1 cellular context compared by ENCODE assay signal in the genomic region with DNA sequence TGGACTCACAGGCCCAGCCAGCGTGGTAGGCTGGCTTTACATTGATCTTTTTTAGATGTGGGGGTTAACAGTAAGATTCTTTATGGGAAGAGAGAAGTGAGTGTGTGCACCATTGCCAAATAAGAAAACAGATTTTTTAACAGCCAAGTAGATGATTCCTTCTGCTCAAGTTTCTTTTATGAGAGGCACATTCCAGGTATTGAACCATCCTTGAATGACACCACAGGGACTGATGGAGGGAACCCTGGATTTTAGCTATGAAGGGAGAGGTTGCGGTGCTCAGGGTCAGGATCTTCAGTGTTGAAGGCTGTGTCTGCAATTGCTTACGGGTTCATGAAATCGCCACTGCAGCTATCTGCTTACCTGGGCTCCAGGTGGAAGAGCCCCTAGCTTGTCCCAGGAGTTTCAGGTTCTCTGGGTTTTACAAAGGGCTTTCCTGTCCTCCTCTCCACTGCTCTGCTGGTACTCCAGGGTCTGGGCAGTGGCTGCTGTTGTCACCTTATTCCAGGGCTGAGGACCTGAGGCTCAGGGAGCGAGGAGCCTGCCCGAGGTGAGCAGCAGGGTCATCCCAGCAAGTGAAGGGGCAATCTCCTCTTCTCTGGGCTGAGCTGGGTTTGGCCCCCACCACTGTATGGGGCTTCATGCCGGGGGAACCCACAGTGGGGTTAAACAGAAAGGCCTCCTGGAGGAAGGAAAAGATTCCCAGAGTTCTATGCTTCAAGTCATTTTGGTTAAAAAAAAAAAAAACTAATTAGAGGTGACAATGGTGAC.
TF ChIP-seq lines count a peak whose summit lies in the region.

No MANE protein-coding gene starts in this region.

TF ChIP-seq in K562, 482 proteins besides CTCF, POLR2A, EP300 and RAD21:
- TF ChIP-seq BMI1 (IDR thresholded peaks at IDR 0.05; ENCODE audit: low read length): no peak
- no peak for TF ChIP-seq ZNF695 (CRISPR knock-in tag; IDR thresholded peaks at IDR 0.05)
- no peak for TF ChIP-seq HOXB6 (CRISPR knock-in tag; IDR thresholded peaks at IDR 0.05; ENCODE audit: borderline replicate concordance)
- TF ChIP-seq ZNF586 (CRISPR knock-in tag; conservative IDR thresholded peaks at IDR 0.05): no peak
- TF ChIP-seq, protein P1, sequence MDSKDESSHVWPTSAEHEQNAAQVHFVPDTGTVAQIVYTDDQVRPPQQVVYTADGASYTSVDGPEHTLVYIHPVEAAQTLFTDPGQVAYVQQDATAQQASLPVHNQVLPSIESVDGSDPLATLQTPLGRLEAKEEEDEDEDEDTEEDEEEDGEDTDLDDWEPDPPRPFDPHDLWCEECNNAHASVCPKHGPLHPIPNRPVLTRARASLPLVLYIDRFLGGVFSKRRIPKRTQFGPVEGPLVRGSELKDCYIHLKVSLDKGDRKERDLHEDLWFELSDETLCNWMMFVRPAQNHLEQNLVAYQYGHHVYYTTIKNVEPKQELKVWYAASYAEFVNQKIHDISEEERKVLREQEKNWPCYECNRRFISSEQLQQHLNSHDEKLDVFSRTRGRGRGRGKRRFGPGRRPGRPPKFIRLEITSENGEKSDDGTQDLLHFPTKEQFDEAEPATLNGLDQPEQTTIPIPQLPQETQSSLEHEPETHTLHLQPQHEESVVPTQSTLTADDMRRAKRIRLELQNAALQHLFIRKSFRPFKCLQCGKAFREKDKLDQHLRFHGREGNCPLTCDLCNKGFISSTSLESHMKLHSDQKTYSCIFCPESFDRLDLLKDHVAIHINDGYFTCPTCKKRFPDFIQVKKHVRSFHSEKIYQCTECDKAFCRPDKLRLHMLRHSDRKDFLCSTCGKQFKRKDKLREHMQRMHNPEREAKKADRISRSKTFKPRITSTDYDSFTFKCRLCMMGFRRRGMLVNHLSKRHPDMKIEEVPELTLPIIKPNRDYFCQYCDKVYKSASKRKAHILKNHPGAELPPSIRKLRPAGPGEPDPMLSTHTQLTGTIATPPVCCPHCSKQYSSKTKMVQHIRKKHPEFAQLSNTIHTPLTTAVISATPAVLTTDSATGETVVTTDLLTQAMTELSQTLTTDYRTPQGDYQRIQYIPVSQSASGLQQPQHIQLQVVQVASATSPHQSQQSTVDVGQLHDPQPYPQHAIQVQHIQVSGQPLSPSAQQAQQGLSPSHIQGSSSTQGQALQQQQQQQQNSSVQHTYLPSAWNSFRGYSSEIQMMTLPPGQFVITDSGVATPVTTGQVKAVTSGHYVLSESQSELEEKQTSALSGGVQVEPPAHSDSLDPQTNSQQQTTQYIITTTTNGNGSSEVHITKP (IDR thresholded peaks at IDR 0.05; ENCODE audit: partially characterized antibody): no peak
- TF ChIP-seq ZKSCAN3 (CRISPR knock-in tag; IDR thresholded peaks at IDR 0.05): no peak
- no peak for TF ChIP-seq POLR3A (IDR thresholded peaks at IDR 0.05; ENCODE audit: borderline replicate concordance, extremely low read depth, insufficient read depth, insufficient read length)
- TF ChIP-seq ZNF121 (CRISPR knock-in tag; conservative IDR thresholded peaks at IDR 0.05): no peak
- no peak for TF ChIP-seq PURB (CRISPR knock-in tag; IDR thresholded peaks at IDR 0.05; ENCODE audit: low read depth)
- no peak for TF ChIP-seq ZNF124 (CRISPR knock-in tag; IDR thresholded peaks at IDR 0.05)
- TF ChIP-seq ZNF324 (CRISPR knock-in tag; IDR thresholded peaks at IDR 0.05): peak; percentile 96
- TF ChIP-seq TAF9B (IDR thresholded peaks at IDR 0.05; ENCODE audit: partially characterized antibody): no peak
- no peak for TF ChIP-seq GABPA (tag; conservative IDR thresholded peaks at IDR 0.05; ENCODE audit: low read depth)
- TF ChIP-seq, protein P2, sequence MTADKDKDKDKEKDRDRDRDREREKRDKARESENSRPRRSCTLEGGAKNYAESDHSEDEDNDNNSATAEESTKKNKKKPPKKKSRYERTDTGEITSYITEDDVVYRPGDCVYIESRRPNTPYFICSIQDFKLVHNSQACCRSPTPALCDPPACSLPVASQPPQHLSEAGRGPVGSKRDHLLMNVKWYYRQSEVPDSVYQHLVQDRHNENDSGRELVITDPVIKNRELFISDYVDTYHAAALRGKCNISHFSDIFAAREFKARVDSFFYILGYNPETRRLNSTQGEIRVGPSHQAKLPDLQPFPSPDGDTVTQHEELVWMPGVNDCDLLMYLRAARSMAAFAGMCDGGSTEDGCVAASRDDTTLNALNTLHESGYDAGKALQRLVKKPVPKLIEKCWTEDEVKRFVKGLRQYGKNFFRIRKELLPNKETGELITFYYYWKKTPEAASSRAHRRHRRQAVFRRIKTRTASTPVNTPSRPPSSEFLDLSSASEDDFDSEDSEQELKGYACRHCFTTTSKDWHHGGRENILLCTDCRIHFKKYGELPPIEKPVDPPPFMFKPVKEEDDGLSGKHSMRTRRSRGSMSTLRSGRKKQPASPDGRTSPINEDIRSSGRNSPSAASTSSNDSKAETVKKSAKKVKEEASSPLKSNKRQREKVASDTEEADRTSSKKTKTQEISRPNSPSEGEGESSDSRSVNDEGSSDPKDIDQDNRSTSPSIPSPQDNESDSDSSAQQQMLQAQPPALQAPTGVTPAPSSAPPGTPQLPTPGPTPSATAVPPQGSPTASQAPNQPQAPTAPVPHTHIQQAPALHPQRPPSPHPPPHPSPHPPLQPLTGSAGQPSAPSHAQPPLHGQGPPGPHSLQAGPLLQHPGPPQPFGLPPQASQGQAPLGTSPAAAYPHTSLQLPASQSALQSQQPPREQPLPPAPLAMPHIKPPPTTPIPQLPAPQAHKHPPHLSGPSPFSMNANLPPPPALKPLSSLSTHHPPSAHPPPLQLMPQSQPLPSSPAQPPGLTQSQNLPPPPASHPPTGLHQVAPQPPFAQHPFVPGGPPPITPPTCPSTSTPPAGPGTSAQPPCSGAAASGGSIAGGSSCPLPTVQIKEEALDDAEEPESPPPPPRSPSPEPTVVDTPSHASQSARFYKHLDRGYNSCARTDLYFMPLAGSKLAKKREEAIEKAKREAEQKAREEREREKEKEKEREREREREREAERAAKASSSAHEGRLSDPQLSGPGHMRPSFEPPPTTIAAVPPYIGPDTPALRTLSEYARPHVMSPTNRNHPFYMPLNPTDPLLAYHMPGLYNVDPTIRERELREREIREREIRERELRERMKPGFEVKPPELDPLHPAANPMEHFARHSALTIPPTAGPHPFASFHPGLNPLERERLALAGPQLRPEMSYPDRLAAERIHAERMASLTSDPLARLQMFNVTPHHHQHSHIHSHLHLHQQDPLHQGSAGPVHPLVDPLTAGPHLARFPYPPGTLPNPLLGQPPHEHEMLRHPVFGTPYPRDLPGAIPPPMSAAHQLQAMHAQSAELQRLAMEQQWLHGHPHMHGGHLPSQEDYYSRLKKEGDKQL (CRISPR knock-in tag; IDR thresholded peaks at IDR 0.05; ENCODE audit: borderline replicate concordance): no peak
- TF ChIP-seq IRF2 (CRISPR knock-in tag; IDR thresholded peaks at IDR 0.05): no peak
- TF ChIP-seq CBX5 (IDR thresholded peaks at IDR 0.05; ENCODE audit: borderline replicate concordance, low read depth): peak; percentile 54; the same call in 1 of the 2 replicates
- TF ChIP-seq ZNF785 (CRISPR knock-in tag; IDR thresholded peaks at IDR 0.05): no peak
- no peak for TF ChIP-seq ATF7 (IDR thresholded peaks at IDR 0.05)
- TF ChIP-seq TEAD4 (IDR thresholded peaks at IDR 0.05; ENCODE audit: low read length): 0 out of 2 replicates have a peak, but pooled peaks have one; percentile 30
- no peak for TF ChIP-seq TEAD4 (CRISPR knock-in tag; IDR thresholded peaks at IDR 0.05; ENCODE audit: borderline replicate concordance)
- peak in 1 of 2 experiments; percentile 59; a peak in 1 of 3 replicates for TF ChIP-seq CBX3 (IDR thresholded peaks at IDR 0.05; ENCODE audit: borderline replicate concordance in 1 of 2, low read length in 2 of 2)
- peak; percentile 67; the same call in 1 of the 2 replicates for TF ChIP-seq TRIM28 (IDR thresholded peaks at IDR 0.05)
- TF ChIP-seq GATA2 (CRISPR knock-in tag; IDR thresholded peaks at IDR 0.05): no peak
- no peak for TF ChIP-seq DIDO1 (tag; IDR thresholded peaks at IDR 0.05; ENCODE audit: low read depth)
- no peak for TF ChIP-seq KAT7 (CRISPR knock-in tag; IDR thresholded peaks at IDR 0.05; ENCODE audit: borderline replicate concordance)
- no peak for TF ChIP-seq KLF13 (tag; IDR thresholded peaks at IDR 0.05; ENCODE audit: borderline replicate concordance, low read depth)
- TF ChIP-seq MEF2A (IDR thresholded peaks at IDR 0.05; ENCODE audit: control insufficient read depth, low read depth, low read length): no peak
- no peak for TF ChIP-seq U2AF1 (optimal IDR thresholded peaks at IDR 0.05; ENCODE audit: low read depth, low read length)
